Comparison of ENCODE assay signal across 1 cellular context in genomic region chr9:13175732-13176131, GRCh38.
A peak's percentile ranks its signal among the peaks of the same experiment; 100 is the strongest.
TF ChIP-seq lines count a peak whose summit lies in the region.

No MANE protein-coding gene starts in this region.

TF ChIP-seq in HepG2, 621 proteins besides CTCF, POLR2A, EP300 and RAD21 (continued from another document):
- no peak for TF ChIP-seq TEAD3 (CRISPR knock-in tag; optimal IDR thresholded peaks at IDR 0.05; ENCODE audit: borderline replicate concordance)
- no peak for TF ChIP-seq SNRNP70 (IDR thresholded peaks at IDR 0.05; ENCODE audit: low read depth, low read length)
- TF ChIP-seq MLX (CRISPR knock-in tag; IDR thresholded peaks at IDR 0.05): no peak; the same call in 1 of the 2 replicates
- no peak for TF ChIP-seq TCF7 (IDR thresholded peaks at IDR 0.05; ENCODE audit: low read depth)
- TF ChIP-seq ZNF207 (IDR thresholded peaks at IDR 0.05; ENCODE audit: borderline replicate concordance): no peak
- TF ChIP-seq TFE3 (CRISPR knock-in tag; IDR thresholded peaks at IDR 0.05): peak; percentile 67; the same call in 1 of the 2 replicates
- TF ChIP-seq KLF16 (CRISPR knock-in tag; IDR thresholded peaks at IDR 0.05): no peak
- no peak for TF ChIP-seq NR2F2 (IDR thresholded peaks at IDR 0.05; ENCODE audit: borderline replicate concordance, low read depth)
- no peak for TF ChIP-seq ZNF547 (CRISPR knock-in tag; IDR thresholded peaks at IDR 0.05)
- no peak for TF ChIP-seq TRIM22 (IDR thresholded peaks at IDR 0.05)
- TF ChIP-seq MED8 (CRISPR knock-in tag; IDR thresholded peaks at IDR 0.05; ENCODE audit: insufficient replicate concordance): no peak
- TF ChIP-seq ZNF772 (CRISPR knock-in tag; IDR thresholded peaks at IDR 0.05): no peak
- peak; percentile 71; the same call in 1 of the 2 replicates for TF ChIP-seq NCOR1 (IDR thresholded peaks at IDR 0.05; ENCODE audit: borderline replicate concordance, low read length)
- no peak for TF ChIP-seq ZNF460 (CRISPR knock-in tag; IDR thresholded peaks at IDR 0.05; ENCODE audit: borderline replicate concordance)
- no peak for TF ChIP-seq IRX3 (CRISPR knock-in tag; IDR thresholded peaks at IDR 0.05; ENCODE audit: borderline replicate concordance, low read depth)
- no peak for TF ChIP-seq PRMT3 (CRISPR knock-in tag; IDR thresholded peaks at IDR 0.05; ENCODE audit: borderline replicate concordance, low read depth)
- TF ChIP-seq PLRG1 (conservative IDR thresholded peaks at IDR 0.05): no peak
- TF ChIP-seq POGZ (CRISPR knock-in tag; IDR thresholded peaks at IDR 0.05): peak; percentile 31; the same call in 1 of the 2 replicates
